Comparison of ENCODE assay signal across 21 cellular contexts in the genomic region with DNA sequence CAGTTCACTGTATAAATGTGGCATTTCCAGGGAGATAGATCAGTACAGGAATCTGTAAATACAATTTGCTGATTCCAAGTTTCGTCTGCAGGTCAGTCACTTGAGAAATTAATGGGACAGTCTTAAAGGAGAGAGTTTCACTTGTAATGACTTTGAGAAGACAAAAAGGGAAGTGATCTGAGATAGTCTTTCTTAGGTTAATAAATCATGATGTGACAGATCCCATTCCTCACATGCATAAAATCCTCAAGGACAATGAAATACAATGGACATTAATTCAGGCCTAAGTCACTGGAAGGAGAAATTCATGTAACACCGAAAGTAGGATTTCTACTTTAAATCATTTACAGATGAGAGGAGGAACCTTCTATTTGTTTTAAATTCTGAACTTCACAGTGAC.
"Had no signal": no experiment of that assay in that cellular context is flagged by ENCODE, and none has a peak within 500 bp of the region (broad histone marks: within the 10 kb centered on the region; RNA-seq: fewer than 3 reads in every experiment).

No MANE protein-coding gene starts in this region.

- H3K4me3 ChIP-seq: dorsolateral prefrontal cortex, gastrocnemius medialis, lung, mucosa of descending colon, ovary, testis, tibial artery had no signal

- H3K27me3 Mint-ChIP-seq: memory B cell; stimulated activated memory B cell treated with anti-CD40 and anti-IgM and Interleukin-4, amounts not matched to agents 10 μg/mL and 1 μg/mL and 100 μg/mL, for 72 hours; type B pancreatic cell had no signal

- H3K9me3 Mint-ChIP-seq: memory B cell; stimulated activated memory B cell treated with anti-CD40 and anti-IgM and Interleukin-4, amounts not matched to agents 10 μg/mL and 1 μg/mL and 100 μg/mL, for 72 hours had no signal

- H3K36me3 Mint-ChIP-seq: memory B cell; naive B cell; natural killer cell treated with Interleukin-12 subunit alpha and Interleukin-12 subunit beta and Interleukin-15 and Interleukin-18, amount 100 ng/mL, for 72 hours; stimulated activated memory B cell treated with anti-CD40 and anti-IgM and Interleukin-4, amounts not matched to agents 10 μg/mL and 1 μg/mL and 100 μg/mL, for 72 hours had no signal

- H3K4me1 Mint-ChIP-seq: stimulated activated memory B cell treated with anti-CD40 and anti-IgM and Interleukin-4, amounts not matched to agents 10 μg/mL and 1 μg/mL and 100 μg/mL, for 72 hours had no signal

- H3K4me3 Mint-ChIP-seq: memory B cell; naive B cell; natural killer cell treated with Interleukin-12 subunit alpha and Interleukin-12 subunit beta and Interleukin-15 and Interleukin-18, amount 100 ng/mL, for 72 hours; stimulated activated memory B cell treated with anti-CD40 and anti-IgM and Interleukin-4, amounts not matched to agents 10 μg/mL and 1 μg/mL and 100 μg/mL, for 72 hours; type B pancreatic cell had no signal

- H3K27ac ChIP-seq: dorsolateral prefrontal cortex, gastrocnemius medialis, ovary, testis, tibial artery had no signal

- H3K27me3 ChIP-seq: gastrocnemius medialis, ovary, testis had no signal

- H3K9me3 ChIP-seq: gastrocnemius medialis, mucosa of descending colon, ovary, testis, tibial artery had no signal

- ATAC-seq: gastrocnemius medialis; left lobe of liver; mucosa of descending colon; natural killer cell treated with Interleukin-12 subunit alpha and Interleukin-12 subunit beta and Interleukin-15 and Interleukin-18, amount 100 ng/mL, for 72 hours; sciatic nerve; stimulated activated memory B cell treated with anti-CD40 and anti-IgM and Interleukin-4, amounts not matched to agents 10 μg/mL and 1 μg/mL and 100 μg/mL, for 72 hours; stimulated activated naive CD8-positive, alpha-beta T cell treated with anti-CD3 and anti-CD28 coated beads, Interleukin-15, Interleukin-2, amounts not matched to agents 100 U/mL and 50 U/mL, for 24 hours had no signal

- H3K4me1 ChIP-seq: gastrocnemius medialis, testis, tibial artery had no signal

- H3K27ac Mint-ChIP-seq: memory B cell; naive B cell; natural killer cell treated with Interleukin-12 subunit alpha and Interleukin-12 subunit beta and Interleukin-15 and Interleukin-18, amount 100 ng/mL, for 72 hours; stimulated activated memory B cell treated with anti-CD40 and anti-IgM and Interleukin-4, amounts not matched to agents 10 μg/mL and 1 μg/mL and 100 μg/mL, for 72 hours; type B pancreatic cell had no signal

- H3K36me3 ChIP-seq: gastrocnemius medialis, ovary, tibial artery had no signal

- DNase-seq: dorsolateral prefrontal cortex; effector CD4-positive, alpha-beta T cell; gastrocnemius medialis; head of caudate nucleus; mucosa of descending colon; naive B cell; occipital lobe; ovary; retina; stimulated activated CD4-positive, alpha-beta T cell treated with anti-CD3 and anti-CD28 coated beads, Interleukin-4, amount 100 ng/mL, for 4 hours; stimulated activated naive CD8-positive, alpha-beta T cell treated with anti-CD3 and anti-CD28 coated beads, Interleukin-15, Interleukin-2, amounts not matched to agents 100 U/mL and 50 U/mL, for 24 hours; substantia nigra; testis; tibial artery had no signal
